In the genomic region with DNA sequence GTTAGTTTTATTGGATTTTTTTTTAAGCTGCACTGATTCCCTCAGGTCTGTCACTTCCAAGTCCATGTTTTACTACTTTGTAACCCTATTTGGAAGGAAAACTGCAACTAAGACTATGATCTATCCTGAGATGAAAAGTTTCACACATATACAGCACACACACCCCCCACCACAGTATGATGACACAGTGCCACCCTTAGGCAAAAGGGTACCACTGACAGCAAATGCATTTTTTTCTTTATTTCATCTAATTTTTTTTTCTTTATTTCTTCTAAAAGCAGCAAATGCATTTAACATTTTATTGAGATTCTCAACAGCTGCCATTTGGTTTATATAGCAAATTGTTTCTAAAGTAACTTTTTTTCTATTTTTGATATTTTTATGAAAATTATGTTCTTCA, we compare ENCODE assay signal across 8 cellular contexts. TPM values are rescaled to one million over a fixed set of nuclear protein-coding genes. Genes with fewer than 3 reads are reported as not detected.
DNase-seq lines count a peak whose midpoint lies in the region; ATAC-seq, FAIRE-seq and TF ChIP-seq lines count a peak whose summit lies in the region.

No MANE protein-coding gene starts in this region.

- H3K4me3 Mint-ChIP-seq in activated naive CD8-positive, alpha-beta T cell treated with anti-CD3 and anti-CD28 coated beads for 36 hours, result no peak overlapping the region

- no peak overlapping the region for H3K27ac ChIP-seq in heart left ventricle
- H3K27ac ChIP-seq in left lung, result no peak overlapping the region
- no peak overlapping the region for H3K27ac ChIP-seq in small intestine (ENCODE audit: low read depth in 1 of 2, low read length in 1 of 2)

- no peak for FAIRE-seq in small intestine (lab: Jason Lieb, UNC)

- TF ChIP-seq POLR2A in heart left ventricle (IDR thresholded peaks at IDR 0.05), result no peak

- H3K36me3 ChIP-seq in heart left ventricle (peaks cover 0 to 3% (median 0%) of the 10 kb centered on the region in 9 donors), left lung (no peaks in the 10 kb centered on the region), small intestine (ENCODE audit: control insufficient read depth in 2 of 2, insufficient read depth in 2 of 2, low read length in 2 of 2) (no peaks in the 10 kb centered on the region)

- H3K27me3 ChIP-seq in heart left ventricle (no peaks in the 10 kb centered on the region), left lung (no peaks in the 10 kb centered on the region), small intestine (ENCODE audit: control insufficient read depth in 2 of 2, insufficient read depth in 2 of 2, low read length in 2 of 2) (no peaks in the 10 kb centered on the region)

- DNase-seq in heart left ventricle (no peak), Right ventricle myocardium inferior (ENCODE audit: missing footprints) (no peak), NCI-H460 (ENCODE audit: extremely low read depth, low read depth) (peak; percentile 43), left lung (no peak), small intestine (no peak), posterior cingulate gyrus (no peak)
- peak; percentile 15 for DNase-seq in activated naive CD8-positive, alpha-beta T cell treated with anti-CD3 and anti-CD28 coated beads for 36 hours

- peaks cover 0 to 10% (median 0%) of the 10 kb centered on the region in 12 donors for H3K4me1 ChIP-seq in heart left ventricle
- no peaks in the 10 kb centered on the region for H3K4me1 ChIP-seq in left lung
- peaks cover 0 to 2% of the 10 kb centered on the region in 2 donors for H3K4me1 ChIP-seq in small intestine (ENCODE audit: control insufficient read depth in 2 of 2, insufficient read depth in 1 of 2, low read depth in 1 of 2, low read length in 1 of 2)

- H3K27me3 Mint-ChIP-seq in activated naive CD8-positive, alpha-beta T cell treated with anti-CD3 and anti-CD28 coated beads for 36 hours, result no peaks in the 10 kb centered on the region

- H3K27ac Mint-ChIP-seq in activated naive CD8-positive, alpha-beta T cell treated with anti-CD3 and anti-CD28 coated beads for 36 hours, result no peak overlapping the region

- TF ChIP-seq CTCF in heart left ventricle (IDR thresholded peaks at IDR 0.05), result peak in 8 of 12 donors; percentile 22 to 45 (median 34)
- TF ChIP-seq CTCF in left lung (IDR thresholded peaks at IDR 0.05), result peak in 1 of 2 donors; percentile 15

- no peak for ATAC-seq in heart left ventricle
- ATAC-seq in Right ventricle myocardium inferior, result no peak
- ATAC-seq in left lung, result peak; percentile 54
- ATAC-seq in HG02870 (IDR thresholded peaks at IDR 0.05; ENCODE audit: unreplicated experiment), result no peak

- intact Hi-C loops in heart left ventricle (cut with DNase I) (loop anchor here in 1 of 10 donors (10.0 kb wide), 1 partner anchor 142 kb away; no protein-coding TSS in a partner anchor), Right ventricle myocardium inferior (cut with DNase I) (no loop called here), left lung (cut with DNase I) (no loop called here), posterior cingulate gyrus (cut with DNase I) (no loop called here)

- H3K4me1 Mint-ChIP-seq in activated naive CD8-positive, alpha-beta T cell treated with anti-CD3 and anti-CD28 coated beads for 36 hours, result peaks cover 2% of the 10 kb centered on the region

- H3K9me3 Mint-ChIP-seq in activated naive CD8-positive, alpha-beta T cell treated with anti-CD3 and anti-CD28 coated beads for 36 hours, result no peaks in the 10 kb centered on the region

- H3K9me3 ChIP-seq in heart left ventricle (no peaks in the 10 kb centered on the region), left lung (no peaks in the 10 kb centered on the region), small intestine (ENCODE audit: control insufficient read depth, low read depth) (no peaks in the 10 kb centered on the region)

- no peak overlapping the region for H3K4me3 ChIP-seq in heart left ventricle
- no peak overlapping the region for H3K4me3 ChIP-seq in left lung
- no peak overlapping the region for H3K4me3 ChIP-seq in small intestine (ENCODE audit: low read depth in 1 of 2, low read length in 2 of 2)

- no peaks in the 10 kb centered on the region for H3K36me3 Mint-ChIP-seq in activated naive CD8-positive, alpha-beta T cell treated with anti-CD3 and anti-CD28 coated beads for 36 hours

RNA-seq across cellular contexts. Expression of gene NGRN, which starts 21.2 kb away (rescaled TPM):
- total RNA-seq in heart left ventricle, result 100 to 1,000 TPM in 8 of 9 donors, 10 to 100 TPM in 1; 93.2 to 149 (median 116) TPM
- polyA plus RNA-seq in heart left ventricle, result 100 to 1,000 TPM; 119 to 142 TPM
- 122 TPM for total RNA-seq in Right ventricle myocardium inferior
- total RNA-seq in NCI-H460 (2014; rRNA removed; shearing (Covaris generic)), result 119 and 120 TPM in 2 replicates
- 56.8 and 59.8 TPM in 2 replicates for polyA plus RNA-seq in NCI-H460 (2014; cell fraction: nucleus; rRNA removed)
- total RNA-seq in activated naive CD8-positive, alpha-beta T cell treated with anti-CD3 and anti-CD28 coated beads for 36 hours, result 10 to 100 TPM; 24.3 TPM
- 10 to 100 TPM; 73.1 to 81.9 TPM for total RNA-seq in left lung
- 10 to 100 TPM; 41.4 to 56.6 (median 43.2) TPM for polyA plus RNA-seq in small intestine

RNA-seq across cellular contexts. Expression of gene TTLL13, which starts 37.3 kb away (rescaled TPM):
- total RNA-seq in heart left ventricle (under 1 TPM in 4 of 9 donors, not detected in 5; 0.13 to 0.35 (median 0.23) TPM), Right ventricle myocardium inferior (not detected), left lung (under 1 TPM in 1 of 2 donors, not detected in 1; 0.26 TPM)
- polyA plus RNA-seq in heart left ventricle (under 1 TPM; 0.07 to 0.11 TPM), small intestine (under 1 TPM in 2 of 3 donors, not detected in 1; 0.07 to 0.45 TPM)
- total RNA-seq in NCI-H460 (2014; rRNA removed; shearing (Covaris generic)), result 0.10 and 0.43 TPM in 2 replicates
- 0.26 TPM in 1 of 2 replicates, not detected in the other for polyA plus RNA-seq in NCI-H460 (2014; cell fraction: nucleus; rRNA removed)
- total RNA-seq in activated naive CD8-positive, alpha-beta T cell treated with anti-CD3 and anti-CD28 coated beads for 36 hours, result under 1 TPM; 0.41 to 0.54 TPM

RNA-seq across cellular contexts. Expression of gene GDPGP1, which starts 52.7 kb away (rescaled TPM):
- total RNA-seq in heart left ventricle (10 to 100 TPM in 6 of 9 donors, 1 to 10 TPM in 3; 5.9 to 18.9 (median 13.6) TPM), Right ventricle myocardium inferior (9.8 TPM), left lung (1 to 10 TPM; 8.4 to 8.6 TPM)
- polyA plus RNA-seq in heart left ventricle (1 to 10 TPM; 4.8 to 5.4 TPM), small intestine (1 to 10 TPM; 4.9 to 7.5 (median 5.6) TPM)
- total RNA-seq in NCI-H460 (2014; rRNA removed; shearing (Covaris generic)), result 1.2 and 3.4 TPM in 2 replicates
- 0.81 and 1.4 TPM in 2 replicates for polyA plus RNA-seq in NCI-H460 (2014; cell fraction: nucleus; rRNA removed)
- total RNA-seq in activated naive CD8-positive, alpha-beta T cell treated with anti-CD3 and anti-CD28 coated beads for 36 hours, result 10 to 100 TPM in 1 of 2 experiments, 1 to 10 TPM in 1; 8.3 to 11.8 TPM

RNA-seq across cellular contexts. Expression of gene CIB1, which starts 52.9 kb away (rescaled TPM):
- total RNA-seq in heart left ventricle (100 to 1,000 TPM in 1 of 9 donors, 10 to 100 TPM in 8; 38.7 to 107 (median 80.8) TPM), Right ventricle myocardium inferior (73.2 TPM), left lung (10 to 100 TPM; 76.2 to 84.6 TPM)
- polyA plus RNA-seq in heart left ventricle (100 to 1,000 TPM in 1 of 2 donors, 10 to 100 TPM in 1; 78.2 to 145 TPM), small intestine (100 to 1,000 TPM; 219 to 360 (median 356) TPM)
- total RNA-seq in NCI-H460 (2014; rRNA removed; shearing (Covaris generic)), result 51.0 and 54.1 TPM in 2 replicates
- 25.2 and 34.6 TPM in 2 replicates for polyA plus RNA-seq in NCI-H460 (2014; cell fraction: nucleus; rRNA removed)
- total RNA-seq in activated naive CD8-positive, alpha-beta T cell treated with anti-CD3 and anti-CD28 coated beads for 36 hours, result 100 to 1,000 TPM; 181 to 190 TPM

Comparison
In these comparisons a context has a peak if more than half of its experiments do, and no peak if none do; other contexts are left out.
1. DNase-seq: peak in NCI-H460 (single experiment) and activated naive CD8-positive, alpha-beta T cell treated with anti-CD3 and anti-CD28 coated beads for 36 hours (single experiment); none in heart left ventricle (0 of 5), Right ventricle myocardium inferior (single experiment), left lung (0 of 2), small intestine (single experiment) and posterior cingulate gyrus (0 of 10).